8 cellular contexts compared by ENCODE assay signal in genomic region chr1:12314328-12314903, GRCh38.
A peak's percentile ranks its signal among the peaks of the same experiment; 100 is the strongest.
DNase-seq lines count a peak whose midpoint lies in the region; ATAC-seq and TF ChIP-seq lines count a peak whose summit lies in the region.

No MANE protein-coding gene starts in this region.

- no peak for ATAC-seq in natural killer cell treated with Interleukin-12 subunit alpha and Interleukin-12 subunit beta and Interleukin-15 and Interleukin-18, amount 100 ng/mL, for 72 hours
- no peak for ATAC-seq in HG03108 (IDR thresholded peaks at IDR 0.05; ENCODE audit: unreplicated experiment)
- ATAC-seq in T-helper 17 cell = no peak

- TF ChIP-seq POLR2A in NB4 (IDR thresholded peaks at IDR 0.05; ENCODE audit: extremely low read depth, insufficient read length) = no peak

- TF ChIP-seq CTCF in NB4 (IDR thresholded peaks at IDR 0.05; ENCODE audit: low read depth, low read length) (no peak), cardiac fibroblast (IDR thresholded peaks at IDR 0.05; ENCODE audit: low read depth, low read length) (peak; percentile 22)

- no peaks in the 10 kb centered on the region for H3K9me3 Mint-ChIP-seq in natural killer cell treated with Interleukin-12 subunit alpha and Interleukin-12 subunit beta and Interleukin-15 and Interleukin-18, amount 100 ng/mL, for 72 hours

- no peak overlapping the region for H3K4me3 Mint-ChIP-seq in natural killer cell treated with Interleukin-12 subunit alpha and Interleukin-12 subunit beta and Interleukin-15 and Interleukin-18, amount 100 ng/mL, for 72 hours
- H3K4me3 Mint-ChIP-seq in T-helper 17 cell = no peak overlapping the region

- H3K36me3 Mint-ChIP-seq in natural killer cell treated with Interleukin-12 subunit alpha and Interleukin-12 subunit beta and Interleukin-15 and Interleukin-18, amount 100 ng/mL, for 72 hours = peaks cover 23% of the 10 kb centered on the region
- peaks cover 5% of the 10 kb centered on the region for H3K36me3 Mint-ChIP-seq in T-helper 17 cell (ENCODE audit: low read depth)

- peak; percentile 46 for DNase-seq in EH (ENCODE audit: low read depth)
- peak; percentile 35 for DNase-seq in NB4 (ENCODE audit: low read depth)
- DNase-seq in cardiac fibroblast (ENCODE audit: low read depth in 2 of 2) = peak; percentile 51
- DNase-seq in natural killer cell treated with Interleukin-12 subunit alpha and Interleukin-12 subunit beta and Interleukin-15 and Interleukin-18, amount 100 ng/mL, for 72 hours (ENCODE audit: low spot score) = no peak
- DNase-seq in stimulated activated CD4-positive, alpha-beta T cell treated with anti-CD3 and anti-CD28 coated beads, Interleukin-1b, Interleukin-23, amount 100 ng/mL, for 48 hours = no peak
- DNase-seq in KG1 (lab: John Stamatoyannopoulos, UW) = no peak
- no peak for DNase-seq in T-helper 17 cell

- no peaks in the 10 kb centered on the region for H3K9me3 ChIP-seq in T-helper 17 cell (ENCODE audit: control insufficient read depth, low read length, poor library complexity, severe bottlenecking)

- no peak overlapping the region for H3K4me3 ChIP-seq in NB4 (ENCODE audit: low read depth, low read length)
- no peak overlapping the region for H3K4me3 ChIP-seq in cardiac fibroblast (replicated peaks in 1 of 2; ENCODE audit: low read depth in 2 of 2, low read length in 2 of 2)

- H3K27me3 Mint-ChIP-seq in natural killer cell treated with Interleukin-12 subunit alpha and Interleukin-12 subunit beta and Interleukin-15 and Interleukin-18, amount 100 ng/mL, for 72 hours = no peaks in the 10 kb centered on the region
- no peaks in the 10 kb centered on the region for H3K27me3 Mint-ChIP-seq in T-helper 17 cell

- H3K27ac Mint-ChIP-seq in natural killer cell treated with Interleukin-12 subunit alpha and Interleukin-12 subunit beta and Interleukin-15 and Interleukin-18, amount 100 ng/mL, for 72 hours = peak overlapping the region; percentile 28 to 31
- H3K27ac Mint-ChIP-seq in T-helper 17 cell = no peak overlapping the region

- no peaks in the 10 kb centered on the region for H3K4me1 Mint-ChIP-seq in natural killer cell treated with Interleukin-12 subunit alpha and Interleukin-12 subunit beta and Interleukin-15 and Interleukin-18, amount 100 ng/mL, for 72 hours (ENCODE audit: low read depth in 2 of 2)
- peaks cover 2% of the 10 kb centered on the region for H3K4me1 Mint-ChIP-seq in T-helper 17 cell

Comparison
In these comparisons a context has a peak if more than half of its experiments do, and no peak if none do; other contexts are left out.
1. DNase-seq: peak in EH (single experiment), NB4 (single experiment) and cardiac fibroblast (2 of 2); none in natural killer cell treated with Interleukin-12 subunit alpha and Interleukin-12 subunit beta and Interleukin-15 and Interleukin-18, amount 100 ng/mL, for 72 hours (single experiment), stimulated activated CD4-positive, alpha-beta T cell treated with anti-CD3 and anti-CD28 coated beads, Interleukin-1b, Interleukin-23, amount 100 ng/mL, for 48 hours (single experiment), KG1 (single experiment) and T-helper 17 cell (0 of 3).